ENCODE assay signal across 22 cellular contexts in genomic region chr10:92734288-92734687, GRCh38.
"Had no signal": no experiment of that assay in that cellular context is flagged by ENCODE, and none has a peak within 500 bp of the region (broad histone marks: within the 10 kb centered on the region; RNA-seq: fewer than 3 reads in every experiment).

No MANE protein-coding gene starts in this region.

- H3K36me3 ChIP-seq: SJCRH30 had no signal

- DNase-seq: Kasumi-1; KG1; MM.1S; NCI-H1092 treated with DMSO at 0.1 percent for 48 hours; NCI-H1436; NCI-H187; NCI-H2029; NCI-H2081 treated with DMSO at 0.1 percent for 48 hours; NCI-H2171; NCI-H226; NCI-H446; NCI-H510A; NCI-H524 treated with DMSO at 0.1 percent for 48 hours; NCI-H69; NCI-H774; NK-92 treated with Interleukin-12 subunit alpha and Interleukin-12 subunit beta, amount 100 ng/mL, for 24 hours; SHP77; SJCRH30; T-helper 1 cell had no signal

- H3K27me3 ChIP-seq: SJCRH30 had no signal

- H3K27ac ChIP-seq: RWPE1, SJCRH30 had no signal

- ATAC-seq: Panc1, SK-N-SH treated with all-trans-retinoic acid at 6 μM for 48 hours had no signal

- H3K9me3 ChIP-seq: SJCRH30 had no signal

- H3K4me3 ChIP-seq: SJCRH30 had no signal

- H3K4me1 ChIP-seq: SJCRH30 had no signal
